In the genomic region with DNA sequence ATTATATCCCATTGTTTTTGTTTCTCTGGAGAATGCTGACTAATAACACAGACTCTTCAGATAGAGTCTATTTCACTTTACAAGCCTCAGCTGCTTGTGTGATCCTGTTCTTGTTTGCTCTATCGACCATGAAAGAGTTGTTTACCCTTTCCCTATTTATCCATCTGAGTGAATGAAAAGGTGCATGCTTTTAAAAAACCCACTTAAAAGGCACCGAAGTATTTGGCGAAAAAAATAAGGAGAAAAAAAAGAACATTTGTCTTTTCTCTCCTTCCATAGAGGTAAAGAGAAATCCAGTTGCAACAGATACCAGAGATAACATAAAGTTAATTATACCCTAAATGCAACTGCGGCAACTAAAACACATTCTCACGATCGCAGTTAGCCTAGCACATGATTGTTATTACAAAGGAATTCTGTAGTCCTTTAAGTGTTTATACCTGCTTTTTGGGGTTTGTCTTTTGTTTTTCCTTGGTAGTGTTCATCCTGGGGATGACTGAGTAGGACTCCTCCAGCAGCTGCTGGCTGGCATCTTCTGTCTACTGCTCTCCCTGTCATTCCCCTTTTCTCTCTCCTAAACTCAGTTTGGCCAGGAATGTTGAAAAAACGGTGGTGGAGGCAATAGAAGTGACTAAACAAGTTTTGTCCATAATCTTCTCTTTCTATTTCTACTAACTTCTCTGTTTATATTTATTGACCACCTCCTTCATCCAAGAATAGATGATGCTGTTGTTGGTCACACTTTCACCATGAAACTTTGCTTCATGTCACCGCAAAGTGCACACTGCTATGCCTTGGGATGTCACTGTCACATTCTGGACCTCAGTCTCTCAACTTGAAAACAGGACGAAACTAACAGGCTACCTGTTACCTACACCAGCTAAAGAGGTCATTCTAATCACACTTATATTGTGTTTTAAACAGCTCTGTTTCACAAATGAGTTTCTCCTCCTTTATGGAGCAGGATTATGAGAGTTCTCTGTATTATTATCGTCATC, we compare ENCODE assay signal across 1 cellular context.
TF ChIP-seq lines count a peak whose summit lies in the region.

No MANE protein-coding gene starts in this region.

TF ChIP-seq in HepG2, 621 proteins besides CTCF, POLR2A, EP300 and RAD21 (continued from another document and continues in another):
- TF ChIP-seq, protein P1, sequence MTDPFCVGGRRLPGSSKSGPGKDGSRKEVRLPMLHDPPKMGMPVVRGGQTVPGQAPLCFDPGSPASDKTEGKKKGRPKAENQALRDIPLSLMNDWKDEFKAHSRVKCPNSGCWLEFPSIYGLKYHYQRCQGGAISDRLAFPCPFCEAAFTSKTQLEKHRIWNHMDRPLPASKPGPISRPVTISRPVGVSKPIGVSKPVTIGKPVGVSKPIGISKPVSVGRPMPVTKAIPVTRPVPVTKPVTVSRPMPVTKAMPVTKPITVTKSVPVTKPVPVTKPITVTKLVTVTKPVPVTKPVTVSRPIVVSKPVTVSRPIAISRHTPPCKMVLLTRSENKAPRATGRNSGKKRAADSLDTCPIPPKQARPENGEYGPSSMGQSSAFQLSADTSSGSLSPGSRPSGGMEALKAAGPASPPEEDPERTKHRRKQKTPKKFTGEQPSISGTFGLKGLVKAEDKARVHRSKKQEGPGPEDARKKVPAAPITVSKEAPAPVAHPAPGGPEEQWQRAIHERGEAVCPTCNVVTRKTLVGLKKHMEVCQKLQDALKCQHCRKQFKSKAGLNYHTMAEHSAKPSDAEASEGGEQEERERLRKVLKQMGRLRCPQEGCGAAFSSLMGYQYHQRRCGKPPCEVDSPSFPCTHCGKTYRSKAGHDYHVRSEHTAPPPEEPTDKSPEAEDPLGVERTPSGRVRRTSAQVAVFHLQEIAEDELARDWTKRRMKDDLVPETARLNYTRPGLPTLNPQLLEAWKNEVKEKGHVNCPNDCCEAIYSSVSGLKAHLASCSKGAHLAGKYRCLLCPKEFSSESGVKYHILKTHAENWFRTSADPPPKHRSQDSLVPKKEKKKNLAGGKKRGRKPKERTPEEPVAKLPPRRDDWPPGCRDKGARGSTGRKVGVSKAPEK (CRISPR knock-in tag; IDR thresholded peaks at IDR 0.05; ENCODE audit: borderline replicate concordance) = no peak
- TF ChIP-seq, protein P2, sequence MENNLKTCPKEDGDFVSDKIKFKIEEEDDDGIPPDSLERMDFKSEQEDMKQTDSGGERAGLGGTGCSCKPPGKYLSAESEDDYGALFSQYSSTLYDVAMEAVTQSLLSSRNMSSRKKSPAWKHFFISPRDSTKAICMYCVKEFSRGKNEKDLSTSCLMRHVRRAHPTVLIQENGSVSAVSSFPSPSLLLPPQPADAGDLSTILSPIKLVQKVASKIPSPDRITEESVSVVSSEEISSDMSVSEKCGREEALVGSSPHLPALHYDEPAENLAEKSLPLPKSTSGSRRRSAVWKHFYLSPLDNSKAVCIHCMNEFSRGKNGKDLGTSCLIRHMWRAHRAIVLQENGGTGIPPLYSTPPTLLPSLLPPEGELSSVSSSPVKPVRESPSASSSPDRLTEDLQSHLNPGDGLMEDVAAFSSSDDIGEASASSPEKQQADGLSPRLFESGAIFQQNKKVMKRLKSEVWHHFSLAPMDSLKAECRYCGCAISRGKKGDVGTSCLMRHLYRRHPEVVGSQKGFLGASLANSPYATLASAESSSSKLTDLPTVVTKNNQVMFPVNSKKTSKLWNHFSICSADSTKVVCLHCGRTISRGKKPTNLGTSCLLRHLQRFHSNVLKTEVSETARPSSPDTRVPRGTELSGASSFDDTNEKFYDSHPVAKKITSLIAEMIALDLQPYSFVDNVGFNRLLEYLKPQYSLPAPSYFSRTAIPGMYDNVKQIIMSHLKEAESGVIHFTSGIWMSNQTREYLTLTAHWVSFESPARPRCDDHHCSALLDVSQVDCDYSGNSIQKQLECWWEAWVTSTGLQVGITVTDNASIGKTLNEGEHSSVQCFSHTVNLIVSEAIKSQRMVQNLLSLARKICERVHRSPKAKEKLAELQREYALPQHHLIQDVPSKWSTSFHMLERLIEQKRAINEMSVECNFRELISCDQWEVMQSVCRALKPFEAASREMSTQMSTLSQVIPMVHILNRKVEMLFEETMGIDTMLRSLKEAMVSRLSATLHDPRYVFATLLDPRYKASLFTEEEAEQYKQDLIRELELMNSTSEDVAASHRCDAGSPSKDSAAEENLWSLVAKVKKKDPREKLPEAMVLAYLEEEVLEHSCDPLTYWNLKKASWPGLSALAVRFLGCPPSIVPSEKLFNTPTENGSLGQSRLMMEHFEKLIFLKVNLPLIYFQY (CRISPR knock-in tag; IDR thresholded peaks at IDR 0.05; ENCODE audit: borderline replicate concordance) = no peak
- TF ChIP-seq TARDBP (CRISPR knock-in tag; IDR thresholded peaks at IDR 0.05) (0 out of 2 replicates have a peak, but pooled peaks have one; percentile 50), MXD3 (CRISPR knock-in tag; IDR thresholded peaks at IDR 0.05) (no peak), TBX2 (CRISPR knock-in tag; IDR thresholded peaks at IDR 0.05; ENCODE audit: borderline replicate concordance) (peak; percentile 57; the same call in 1 of the 2 replicates), NFKB2 (CRISPR knock-in tag; IDR thresholded peaks at IDR 0.05; ENCODE audit: borderline replicate concordance) (no peak), ZNF142 (CRISPR knock-in tag; IDR thresholded peaks at IDR 0.05) (no peak), CREBL2 (CRISPR knock-in tag; IDR thresholded peaks at IDR 0.05; ENCODE audit: borderline replicate concordance) (no peak), AHDC1 (CRISPR knock-in tag; IDR thresholded peaks at IDR 0.05; ENCODE audit: borderline replicate concordance) (peak; percentile 86; the same call in 1 of the 2 replicates), RORA (CRISPR knock-in tag; IDR thresholded peaks at IDR 0.05) (no peak), ASH2L (IDR thresholded peaks at IDR 0.05; ENCODE audit: insufficient read length, low read depth, low read length) (peak; percentile 52), ZNF878 (CRISPR knock-in tag; IDR thresholded peaks at IDR 0.05) (no peak), IKZF4 (CRISPR knock-in tag; IDR thresholded peaks at IDR 0.05; ENCODE audit: borderline replicate concordance, low read depth, not compliant biosample characterization) (no peak), ZNF382 (CRISPR knock-in tag; IDR thresholded peaks at IDR 0.05; ENCODE audit: borderline replicate concordance) (no peak), FOXK2 (IDR thresholded peaks at IDR 0.05) (peak; percentile 63; the same call in 1 of the 2 replicates), ZNF275 (CRISPR knock-in tag; IDR thresholded peaks at IDR 0.05; ENCODE audit: borderline replicate concordance) (no peak), ZNF737 (CRISPR knock-in tag; IDR thresholded peaks at IDR 0.05; ENCODE audit: borderline replicate concordance) (no peak), CBX5 (CRISPR knock-in tag; IDR thresholded peaks at IDR 0.05; ENCODE audit: borderline replicate concordance) (no peak), ZMYM3 (CRISPR knock-in tag; IDR thresholded peaks at IDR 0.05) (no peak), HOXA3 (CRISPR knock-in tag; IDR thresholded peaks at IDR 0.05) (no peak), SIX4 (CRISPR knock-in tag; IDR thresholded peaks at IDR 0.05) (peak; percentile 48; the same call in 1 of the 2 replicates), MED13 (CRISPR knock-in tag; IDR thresholded peaks at IDR 0.05) (no peak), PHF21A (CRISPR knock-in tag; IDR thresholded peaks at IDR 0.05) (no peak; the same call in 1 of the 2 replicates), JUNB (CRISPR knock-in tag; IDR thresholded peaks at IDR 0.05; ENCODE audit: borderline replicate concordance) (no peak), ZNF567 (CRISPR knock-in tag; IDR thresholded peaks at IDR 0.05; ENCODE audit: borderline replicate concordance) (no peak), HOXA7 (CRISPR knock-in tag; IDR thresholded peaks at IDR 0.05) (no peak)
- TF ChIP-seq, protein P3, sequence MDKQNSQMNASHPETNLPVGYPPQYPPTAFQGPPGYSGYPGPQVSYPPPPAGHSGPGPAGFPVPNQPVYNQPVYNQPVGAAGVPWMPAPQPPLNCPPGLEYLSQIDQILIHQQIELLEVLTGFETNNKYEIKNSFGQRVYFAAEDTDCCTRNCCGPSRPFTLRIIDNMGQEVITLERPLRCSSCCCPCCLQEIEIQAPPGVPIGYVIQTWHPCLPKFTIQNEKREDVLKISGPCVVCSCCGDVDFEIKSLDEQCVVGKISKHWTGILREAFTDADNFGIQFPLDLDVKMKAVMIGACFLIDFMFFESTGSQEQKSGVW (CRISPR knock-in tag; IDR thresholded peaks at IDR 0.05; ENCODE audit: borderline replicate concordance) = no peak
